ENCODE assay signal across 1 cellular context in the genomic region with DNA sequence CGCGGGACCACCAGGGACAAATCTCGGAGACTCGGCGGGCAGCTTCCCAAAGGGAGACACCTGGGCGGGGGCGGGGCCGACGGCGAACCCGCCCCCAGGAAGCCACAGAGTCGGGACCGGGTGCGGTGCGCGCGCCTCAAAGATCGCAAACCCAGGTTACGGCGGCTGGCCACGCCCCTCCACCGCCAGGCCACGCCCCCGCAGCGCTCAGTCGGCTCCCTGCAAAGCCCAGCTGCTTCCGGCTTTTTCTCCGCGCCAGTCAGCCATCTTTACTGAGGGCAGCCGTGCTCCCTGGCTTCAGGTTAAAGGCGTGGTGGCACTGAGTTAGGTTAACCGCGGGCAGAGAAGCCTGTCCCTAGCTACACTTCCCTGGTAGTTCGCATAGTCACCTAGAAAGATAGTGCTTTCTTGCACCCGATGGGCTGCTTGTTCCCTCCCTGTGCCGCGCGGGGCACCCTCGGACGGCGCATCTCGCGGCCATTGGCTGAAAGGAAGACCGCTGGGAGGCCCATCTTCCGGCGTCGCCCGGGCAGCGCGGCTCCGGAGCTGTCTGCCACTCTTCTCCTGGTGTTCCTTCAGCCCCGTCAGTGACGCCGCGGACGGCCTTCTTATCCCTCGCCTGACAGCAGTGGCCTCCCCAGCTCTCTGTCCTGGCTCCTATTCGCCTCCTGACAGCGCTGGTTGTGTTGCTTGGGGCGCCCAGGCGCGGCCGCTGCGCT.
A peak's percentile ranks its signal among the peaks of the same experiment; 100 is the strongest.
TF ChIP-seq lines count a peak whose summit lies in the region.

A gene with protein sequence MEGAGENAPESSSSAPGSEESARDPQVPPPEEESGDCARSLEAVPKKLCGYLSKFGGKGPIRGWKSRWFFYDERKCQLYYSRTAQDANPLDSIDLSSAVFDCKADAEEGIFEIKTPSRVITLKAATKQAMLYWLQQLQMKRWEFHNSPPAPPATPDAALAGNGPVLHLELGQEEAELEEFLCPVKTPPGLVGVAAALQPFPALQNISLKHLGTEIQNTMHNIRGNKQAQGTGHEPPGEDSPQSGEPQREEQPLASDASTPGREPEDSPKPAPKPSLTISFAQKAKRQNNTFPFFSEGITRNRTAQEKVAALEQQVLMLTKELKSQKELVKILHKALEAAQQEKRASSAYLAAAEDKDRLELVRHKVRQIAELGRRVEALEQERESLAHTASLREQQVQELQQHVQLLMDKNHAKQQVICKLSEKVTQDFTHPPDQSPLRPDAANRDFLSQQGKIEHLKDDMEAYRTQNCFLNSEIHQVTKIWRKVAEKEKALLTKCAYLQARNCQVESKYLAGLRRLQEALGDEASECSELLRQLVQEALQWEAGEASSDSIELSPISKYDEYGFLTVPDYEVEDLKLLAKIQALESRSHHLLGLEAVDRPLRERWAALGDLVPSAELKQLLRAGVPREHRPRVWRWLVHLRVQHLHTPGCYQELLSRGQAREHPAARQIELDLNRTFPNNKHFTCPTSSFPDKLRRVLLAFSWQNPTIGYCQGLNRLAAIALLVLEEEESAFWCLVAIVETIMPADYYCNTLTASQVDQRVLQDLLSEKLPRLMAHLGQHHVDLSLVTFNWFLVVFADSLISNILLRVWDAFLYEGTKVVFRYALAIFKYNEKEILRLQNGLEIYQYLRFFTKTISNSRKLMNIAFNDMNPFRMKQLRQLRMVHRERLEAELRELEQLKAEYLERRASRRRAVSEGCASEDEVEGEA (minus strand): TSS at position 72 of the 719 bp plus-strand sequence. CDS start 108 bp downstream, outside the sequence.

TF ChIP-seq in HepG2, 621 proteins besides CTCF, POLR2A, EP300 and RAD21 (continued from another document and continues in another):
- TF ChIP-seq, protein P1, sequence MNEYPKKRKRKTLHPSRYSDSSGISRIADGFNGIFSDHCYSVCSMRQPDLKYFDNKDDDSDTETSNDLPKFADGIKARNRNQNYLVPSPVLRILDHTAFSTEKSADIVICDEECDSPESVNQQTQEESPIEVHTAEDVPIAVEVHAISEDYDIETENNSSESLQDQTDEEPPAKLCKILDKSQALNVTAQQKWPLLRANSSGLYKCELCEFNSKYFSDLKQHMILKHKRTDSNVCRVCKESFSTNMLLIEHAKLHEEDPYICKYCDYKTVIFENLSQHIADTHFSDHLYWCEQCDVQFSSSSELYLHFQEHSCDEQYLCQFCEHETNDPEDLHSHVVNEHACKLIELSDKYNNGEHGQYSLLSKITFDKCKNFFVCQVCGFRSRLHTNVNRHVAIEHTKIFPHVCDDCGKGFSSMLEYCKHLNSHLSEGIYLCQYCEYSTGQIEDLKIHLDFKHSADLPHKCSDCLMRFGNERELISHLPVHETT (CRISPR knock-in tag; conservative IDR thresholded peaks at IDR 0.05), result peak; percentile 51; the same call in 1 of the 2 replicates
- TF ChIP-seq ZNF567 (CRISPR knock-in tag; IDR thresholded peaks at IDR 0.05; ENCODE audit: borderline replicate concordance), result 0 out of 2 replicates have a peak, but pooled peaks have one; percentile 80
- no peak for TF ChIP-seq ZBTB42 (CRISPR knock-in tag; IDR thresholded peaks at IDR 0.05)
- TF ChIP-seq, protein P2, sequence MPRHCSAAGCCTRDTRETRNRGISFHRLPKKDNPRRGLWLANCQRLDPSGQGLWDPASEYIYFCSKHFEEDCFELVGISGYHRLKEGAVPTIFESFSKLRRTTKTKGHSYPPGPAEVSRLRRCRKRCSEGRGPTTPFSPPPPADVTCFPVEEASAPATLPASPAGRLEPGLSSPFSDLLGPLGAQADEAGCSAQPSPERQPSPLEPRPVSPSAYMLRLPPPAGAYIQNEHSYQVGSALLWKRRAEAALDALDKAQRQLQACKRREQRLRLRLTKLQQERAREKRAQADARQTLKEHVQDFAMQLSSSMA (CRISPR knock-in tag; IDR thresholded peaks at IDR 0.05), result no peak
- peak; percentile 95 for TF ChIP-seq GABPB1 (CRISPR knock-in tag; IDR thresholded peaks at IDR 0.05)
- peak; percentile 79; the same call in 1 of the 2 replicates for TF ChIP-seq ZNF816 (CRISPR knock-in tag; IDR thresholded peaks at IDR 0.05; ENCODE audit: borderline replicate concordance)
- peak; percentile 99 for TF ChIP-seq YY1 (IDR thresholded peaks at IDR 0.05; ENCODE audit: insufficient read depth, insufficient replicate concordance, low read depth, low read length)
- peak; percentile 25; the same call in 1 of the 2 replicates for TF ChIP-seq GLI4 (CRISPR knock-in tag; IDR thresholded peaks at IDR 0.05; ENCODE audit: borderline replicate concordance)
- 0 out of 2 replicates have a peak, but pooled peaks have one; percentile 28 for TF ChIP-seq TOPORS (CRISPR knock-in tag; IDR thresholded peaks at IDR 0.05)
- TF ChIP-seq TEAD2 (CRISPR knock-in tag; IDR thresholded peaks at IDR 0.05), result no peak
- TF ChIP-seq ZSCAN12 (CRISPR knock-in tag; IDR thresholded peaks at IDR 0.05), result no peak
- peak; percentile 7; the same call in 1 of the 2 replicates for TF ChIP-seq ZNF563 (CRISPR knock-in tag; IDR thresholded peaks at IDR 0.05)
- no peak for TF ChIP-seq ZNF282 (IDR thresholded peaks at IDR 0.05; ENCODE audit: partially characterized antibody)
- peak; percentile 62; the same call in 1 of the 2 replicates for TF ChIP-seq SNAI1 (CRISPR knock-in tag; IDR thresholded peaks at IDR 0.05; ENCODE audit: borderline replicate concordance)
- TF ChIP-seq ZNF768 (CRISPR knock-in tag; IDR thresholded peaks at IDR 0.05), result peak; percentile 68; the same call in 1 of the 2 replicates
- peak; percentile 69; the same call in 1 of the 2 replicates for TF ChIP-seq KLF6 (CRISPR knock-in tag; IDR thresholded peaks at IDR 0.05)
- TF ChIP-seq, protein P3, sequence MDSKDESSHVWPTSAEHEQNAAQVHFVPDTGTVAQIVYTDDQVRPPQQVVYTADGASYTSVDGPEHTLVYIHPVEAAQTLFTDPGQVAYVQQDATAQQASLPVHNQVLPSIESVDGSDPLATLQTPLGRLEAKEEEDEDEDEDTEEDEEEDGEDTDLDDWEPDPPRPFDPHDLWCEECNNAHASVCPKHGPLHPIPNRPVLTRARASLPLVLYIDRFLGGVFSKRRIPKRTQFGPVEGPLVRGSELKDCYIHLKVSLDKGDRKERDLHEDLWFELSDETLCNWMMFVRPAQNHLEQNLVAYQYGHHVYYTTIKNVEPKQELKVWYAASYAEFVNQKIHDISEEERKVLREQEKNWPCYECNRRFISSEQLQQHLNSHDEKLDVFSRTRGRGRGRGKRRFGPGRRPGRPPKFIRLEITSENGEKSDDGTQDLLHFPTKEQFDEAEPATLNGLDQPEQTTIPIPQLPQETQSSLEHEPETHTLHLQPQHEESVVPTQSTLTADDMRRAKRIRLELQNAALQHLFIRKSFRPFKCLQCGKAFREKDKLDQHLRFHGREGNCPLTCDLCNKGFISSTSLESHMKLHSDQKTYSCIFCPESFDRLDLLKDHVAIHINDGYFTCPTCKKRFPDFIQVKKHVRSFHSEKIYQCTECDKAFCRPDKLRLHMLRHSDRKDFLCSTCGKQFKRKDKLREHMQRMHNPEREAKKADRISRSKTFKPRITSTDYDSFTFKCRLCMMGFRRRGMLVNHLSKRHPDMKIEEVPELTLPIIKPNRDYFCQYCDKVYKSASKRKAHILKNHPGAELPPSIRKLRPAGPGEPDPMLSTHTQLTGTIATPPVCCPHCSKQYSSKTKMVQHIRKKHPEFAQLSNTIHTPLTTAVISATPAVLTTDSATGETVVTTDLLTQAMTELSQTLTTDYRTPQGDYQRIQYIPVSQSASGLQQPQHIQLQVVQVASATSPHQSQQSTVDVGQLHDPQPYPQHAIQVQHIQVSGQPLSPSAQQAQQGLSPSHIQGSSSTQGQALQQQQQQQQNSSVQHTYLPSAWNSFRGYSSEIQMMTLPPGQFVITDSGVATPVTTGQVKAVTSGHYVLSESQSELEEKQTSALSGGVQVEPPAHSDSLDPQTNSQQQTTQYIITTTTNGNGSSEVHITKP (CRISPR knock-in tag; IDR thresholded peaks at IDR 0.05; ENCODE audit: low read depth), result peak; percentile 59; the same call in 1 of the 2 replicates
- TF ChIP-seq, protein P4, sequence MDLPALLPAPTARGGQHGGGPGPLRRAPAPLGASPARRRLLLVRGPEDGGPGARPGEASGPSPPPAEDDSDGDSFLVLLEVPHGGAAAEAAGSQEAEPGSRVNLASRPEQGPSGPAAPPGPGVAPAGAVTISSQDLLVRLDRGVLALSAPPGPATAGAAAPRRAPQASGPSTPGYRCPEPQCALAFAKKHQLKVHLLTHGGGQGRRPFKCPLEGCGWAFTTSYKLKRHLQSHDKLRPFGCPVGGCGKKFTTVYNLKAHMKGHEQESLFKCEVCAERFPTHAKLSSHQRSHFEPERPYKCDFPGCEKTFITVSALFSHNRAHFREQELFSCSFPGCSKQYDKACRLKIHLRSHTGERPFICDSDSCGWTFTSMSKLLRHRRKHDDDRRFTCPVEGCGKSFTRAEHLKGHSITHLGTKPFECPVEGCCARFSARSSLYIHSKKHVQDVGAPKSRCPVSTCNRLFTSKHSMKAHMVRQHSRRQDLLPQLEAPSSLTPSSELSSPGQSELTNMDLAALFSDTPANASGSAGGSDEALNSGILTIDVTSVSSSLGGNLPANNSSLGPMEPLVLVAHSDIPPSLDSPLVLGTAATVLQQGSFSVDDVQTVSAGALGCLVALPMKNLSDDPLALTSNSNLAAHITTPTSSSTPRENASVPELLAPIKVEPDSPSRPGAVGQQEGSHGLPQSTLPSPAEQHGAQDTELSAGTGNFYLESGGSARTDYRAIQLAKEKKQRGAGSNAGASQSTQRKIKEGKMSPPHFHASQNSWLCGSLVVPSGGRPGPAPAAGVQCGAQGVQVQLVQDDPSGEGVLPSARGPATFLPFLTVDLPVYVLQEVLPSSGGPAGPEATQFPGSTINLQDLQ (CRISPR knock-in tag; IDR thresholded peaks at IDR 0.05), result no peak
- peak; percentile 90 for TF ChIP-seq ELF3 (CRISPR knock-in tag; IDR thresholded peaks at IDR 0.05)
- peak; percentile 4; the same call in 1 of the 2 replicates for TF ChIP-seq HNF4G (IDR thresholded peaks at IDR 0.05; ENCODE audit: borderline replicate concordance, low read depth, low read length)
- TF ChIP-seq HNF4G (CRISPR knock-in tag; IDR thresholded peaks at IDR 0.05; ENCODE audit: borderline replicate concordance, low read depth), result no peak
- TF ChIP-seq ZNF225 (CRISPR knock-in tag; IDR thresholded peaks at IDR 0.05), result peak; percentile 51; the same call in 1 of the 2 replicates
- no peak for TF ChIP-seq HMG20A (CRISPR knock-in tag; IDR thresholded peaks at IDR 0.05; ENCODE audit: borderline replicate concordance)
- TF ChIP-seq HCFC1 (IDR thresholded peaks at IDR 0.05; ENCODE audit: low read depth, low read length), result peak; percentile 59
- TF ChIP-seq KAT7 (CRISPR knock-in tag; IDR thresholded peaks at IDR 0.05; ENCODE audit: borderline replicate concordance), result peak; percentile 82
- 0 out of 2 replicates have a peak, but pooled peaks have one; percentile 18 for TF ChIP-seq XBP1 (CRISPR knock-in tag; IDR thresholded peaks at IDR 0.05)
- peak; percentile 81; the same call in 1 of the 2 replicates for TF ChIP-seq ZNF839 (CRISPR knock-in tag; IDR thresholded peaks at IDR 0.05; ENCODE audit: borderline replicate concordance)
- no peak for TF ChIP-seq ZBTB20 (CRISPR knock-in tag; IDR thresholded peaks at IDR 0.05; ENCODE audit: borderline replicate concordance, low read depth)
- TF ChIP-seq MTF2 (CRISPR knock-in tag; IDR thresholded peaks at IDR 0.05; ENCODE audit: borderline replicate concordance), result no peak; the same call in 1 of the 2 replicates
- peak; percentile 20 for TF ChIP-seq AGO2 (optimal IDR thresholded peaks at IDR 0.05; ENCODE audit: low read depth, low read length)
- peak; percentile 23; the same call in 1 of the 2 replicates for TF ChIP-seq ZNF329 (CRISPR knock-in tag; IDR thresholded peaks at IDR 0.05; ENCODE audit: low read depth)
- TF ChIP-seq, protein P5, sequence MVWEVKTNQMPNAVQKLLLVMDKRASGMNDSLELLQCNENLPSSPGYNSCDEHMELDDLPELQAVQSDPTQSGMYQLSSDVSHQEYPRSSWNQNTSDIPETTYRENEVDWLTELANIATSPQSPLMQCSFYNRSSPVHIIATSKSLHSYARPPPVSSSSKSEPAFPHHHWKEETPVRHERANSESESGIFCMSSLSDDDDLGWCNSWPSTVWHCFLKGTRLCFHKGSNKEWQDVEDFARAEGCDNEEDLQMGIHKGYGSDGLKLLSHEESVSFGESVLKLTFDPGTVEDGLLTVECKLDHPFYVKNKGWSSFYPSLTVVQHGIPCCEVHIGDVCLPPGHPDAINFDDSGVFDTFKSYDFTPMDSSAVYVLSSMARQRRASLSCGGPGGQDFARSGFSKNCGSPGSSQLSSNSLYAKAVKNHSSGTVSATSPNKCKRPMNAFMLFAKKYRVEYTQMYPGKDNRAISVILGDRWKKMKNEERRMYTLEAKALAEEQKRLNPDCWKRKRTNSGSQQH (CRISPR knock-in tag; IDR thresholded peaks at IDR 0.05; ENCODE audit: low read depth), result 0 out of 2 replicates have a peak, but pooled peaks have one; percentile 7
- peak; percentile 92 for TF ChIP-seq ZSCAN20 (CRISPR knock-in tag; IDR thresholded peaks at IDR 0.05; ENCODE audit: borderline replicate concordance)
- peak; percentile 78; the same call in 1 of the 2 replicates for TF ChIP-seq SALL1 (CRISPR knock-in tag; IDR thresholded peaks at IDR 0.05)
- TF ChIP-seq MTA3 (CRISPR knock-in tag; IDR thresholded peaks at IDR 0.05), result no peak
- TF ChIP-seq, protein P6, sequence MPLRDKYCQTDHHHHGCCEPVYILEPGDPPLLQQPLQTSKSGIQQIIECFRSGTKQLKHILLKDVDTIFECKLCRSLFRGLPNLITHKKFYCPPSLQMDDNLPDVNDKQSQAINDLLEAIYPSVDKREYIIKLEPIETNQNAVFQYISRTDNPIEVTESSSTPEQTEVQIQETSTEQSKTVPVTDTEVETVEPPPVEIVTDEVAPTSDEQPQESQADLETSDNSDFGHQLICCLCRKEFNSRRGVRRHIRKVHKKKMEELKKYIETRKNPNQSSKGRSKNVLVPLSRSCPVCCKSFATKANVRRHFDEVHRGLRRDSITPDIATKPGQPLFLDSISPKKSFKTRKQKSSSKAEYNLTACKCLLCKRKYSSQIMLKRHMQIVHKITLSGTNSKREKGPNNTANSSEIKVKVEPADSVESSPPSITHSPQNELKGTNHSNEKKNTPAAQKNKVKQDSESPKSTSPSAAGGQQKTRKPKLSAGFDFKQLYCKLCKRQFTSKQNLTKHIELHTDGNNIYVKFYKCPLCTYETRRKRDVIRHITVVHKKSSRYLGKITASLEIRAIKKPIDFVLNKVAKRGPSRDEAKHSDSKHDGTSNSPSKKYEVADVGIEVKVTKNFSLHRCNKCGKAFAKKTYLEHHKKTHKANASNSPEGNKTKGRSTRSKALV (CRISPR knock-in tag; IDR thresholded peaks at IDR 0.05), result 0 out of 2 replicates have a peak, but pooled peaks have one; percentile 52
- TF ChIP-seq, protein P7, sequence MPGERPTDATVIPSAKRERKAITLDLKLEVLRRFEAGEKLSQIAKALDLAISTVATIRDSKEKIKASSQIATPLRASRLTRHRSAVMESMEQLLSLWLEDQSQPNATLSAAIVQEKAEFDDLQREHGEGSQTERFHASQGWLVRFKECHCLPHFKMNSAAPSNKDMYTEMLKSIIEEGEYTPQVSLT (CRISPR knock-in tag; IDR thresholded peaks at IDR 0.05; ENCODE audit: borderline replicate concordance, low read depth), result no peak
- TF ChIP-seq MAX (IDR thresholded peaks at IDR 0.05), result peak; percentile 83
- no peak for TF ChIP-seq ATAD3A (CRISPR knock-in tag; IDR thresholded peaks at IDR 0.05)
- TF ChIP-seq PITX1 (CRISPR knock-in tag; IDR thresholded peaks at IDR 0.05), result peak; percentile 81; the same call in 1 of the 2 replicates
- peak; percentile 18; the same call in 1 of the 2 replicates for TF ChIP-seq SIN3B (IDR thresholded peaks at IDR 0.05; ENCODE audit: low read length)
